ENCODE assay signal across 17 cellular contexts in the genomic region with DNA sequence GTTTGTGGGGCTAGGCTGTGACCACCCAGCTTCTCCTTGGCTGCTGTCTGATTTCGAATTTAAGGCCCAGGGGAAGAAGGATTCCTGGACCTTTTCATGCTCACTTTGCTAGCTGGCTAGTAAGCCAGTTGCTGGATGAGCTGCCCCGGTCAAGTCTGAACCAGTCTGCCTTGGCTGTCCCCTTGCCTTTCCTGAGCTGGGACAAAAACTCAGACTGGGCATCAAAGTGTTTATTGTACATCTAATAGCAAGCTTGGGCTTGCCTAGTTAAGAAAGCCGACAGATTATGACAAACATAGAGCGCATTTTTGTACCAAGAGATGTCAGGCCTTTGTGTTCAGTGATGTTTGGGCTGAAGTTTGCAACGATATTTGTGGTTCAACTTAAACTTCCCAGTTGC. TPM values are rescaled to one million over a fixed set of nuclear protein-coding genes. Genes with fewer than 3 reads are reported as not detected.
DNase-seq lines count a peak whose midpoint lies in the region; ATAC-seq and TF ChIP-seq lines count a peak whose summit lies in the region.
"Had no signal": no experiment of that assay in that cellular context is flagged by ENCODE, and none has a peak within 500 bp of the region (broad histone marks: within the 10 kb centered on the region; RNA-seq: fewer than 3 reads in every experiment).

No MANE protein-coding gene starts in this region.

- POLR2A ChIA-PET in Caco-2 (lab: Charles Lee) = no interaction called here

- H3K4me1 ChIP-seq in ES-I3 (ENCODE audit: insufficient read depth, low read length) (0 out of 2 replicates have a peak, but pooled peaks cover 4% of the 10 kb centered on the region), RWPE2 (ENCODE audit: insufficient read depth, poor library complexity, severe bottlenecking) (no peaks in the 10 kb centered on the region), neural progenitor cell (peaks cover 12% of the 10 kb centered on the region), Caco-2 (no peaks in the 10 kb centered on the region)

- H3K9ac ChIP-seq in ES-I3 (ENCODE audit: low read depth, low read length) = peak overlapping the region; percentile 38; the same call in 1 of the 2 replicates
- H3K9ac ChIP-seq in neural progenitor cell = no peak overlapping the region

- H3K4me2 ChIP-seq in neural progenitor cell = peak overlapping the region; percentile 100

- CTCF ChIA-PET in Caco-2 (lab: Charles Lee) = interaction anchor here (0.5 kb wide), 1 partner anchor 840 kb away, joined by 4 read pairs; no protein-coding TSS in a partner anchor

- intact Hi-C loops in Caco-2 (cut with micrococcal nuclease; ENCODE audit: unreplicated experiment) = no loop called here

- peaks cover 11% of the 10 kb centered on the region for H3K4me1 Mint-ChIP-seq in neural progenitor cell
- no peaks in the 10 kb centered on the region for H3K4me1 Mint-ChIP-seq in Caco-2 (ENCODE audit: low read depth, unreplicated experiment)
- H3K4me1 Mint-ChIP-seq: activated B cell treated with CpG ODN at 0.5 μM for 24 hours; activated CD4-positive, alpha-beta memory T cell treated with anti-CD3 and anti-CD28 coated beads, Interleukin-2, amount 10 ng/mL, durations not matched to agents 7 days and 5 days; CD4-positive, alpha-beta memory T cell; T-helper 17 cell had no signal

- H3K36me3 ChIP-seq in ES-I3 (ENCODE audit: insufficient read depth, low read length) (no peaks in the 10 kb centered on the region), RWPE2 (ENCODE audit: low read depth) (no peaks in the 10 kb centered on the region), neural progenitor cell (no peaks in the 10 kb centered on the region), Caco-2 (ENCODE audit: control insufficient read depth, insufficient read depth, low read length) (no peaks in the 10 kb centered on the region)

- H3K27ac Mint-ChIP-seq in neural progenitor cell = no peak overlapping the region
- no peak overlapping the region for H3K27ac Mint-ChIP-seq in Caco-2 (ENCODE audit: unreplicated experiment)
- H3K27ac Mint-ChIP-seq: activated B cell treated with CpG ODN at 0.5 μM for 24 hours; activated CD4-positive, alpha-beta memory T cell treated with anti-CD3 and anti-CD28 coated beads, Interleukin-2, amount 10 ng/mL, durations not matched to agents 7 days and 5 days; CD4-positive, alpha-beta memory T cell; T-helper 17 cell had no signal

- H3K4me3 Mint-ChIP-seq in neural progenitor cell (peak overlapping the region; percentile 88), Caco-2 (ENCODE audit: unreplicated experiment) (no peak overlapping the region)
- H3K4me3 Mint-ChIP-seq: activated B cell treated with CpG ODN at 0.5 μM for 24 hours; activated CD4-positive, alpha-beta memory T cell treated with anti-CD3 and anti-CD28 coated beads, Interleukin-2, amount 10 ng/mL, durations not matched to agents 7 days and 5 days; CD4-positive, alpha-beta memory T cell; T-helper 17 cell had no signal

- ATAC-seq in RWPE2 (ENCODE audit: low read depth) = 0 out of 3 replicates have a peak, but pooled peaks have one; percentile 17
- ATAC-seq in GM18909 (IDR thresholded peaks at IDR 0.05; ENCODE audit: poor library complexity, unreplicated experiment) = no peak
- ATAC-seq: T-helper 17 cell had no signal

- H3K27me3 Mint-ChIP-seq in neural progenitor cell (ENCODE audit: insufficient read depth, low read depth) = peaks cover 8% of the 10 kb centered on the region
- peaks cover 12% of the 10 kb centered on the region for H3K27me3 Mint-ChIP-seq in Caco-2 (ENCODE audit: insufficient read depth, unreplicated experiment)

- H3K4me3 ChIP-seq in RWPE2 (ENCODE audit: severe bottlenecking) (no peak overlapping the region), epithelial cell of esophagus (ENCODE audit: low read length) (no peak overlapping the region), neural progenitor cell (peak overlapping the region; percentile 69), Caco-2 (ENCODE audit: low read depth, low read length) (no peak overlapping the region)

- peaks cover 12% of the 10 kb centered on the region for H3F3A ChIP-seq in neural progenitor cell (ENCODE audit: low read depth)

- DNase-seq in RWPE2 (ENCODE audit: low spot score) (no peak), epithelial cell of esophagus (ENCODE audit: low read depth) (peak; percentile 73), neural progenitor cell (ENCODE audit: low spot score) (no peak), SIG-M5 (lab: John Stamatoyannopoulos, UW) (no peak), Caco-2 (no peak), cerebellar nuclear complex (lab: John Stamatoyannopoulos, UW) (no peak)
- DNase-seq: activated B cell treated with CpG ODN at 0.5 μM for 24 hours; activated CD4-positive, alpha-beta memory T cell treated with anti-CD3 and anti-CD28 coated beads, Interleukin-2, amount 10 ng/mL, durations not matched to agents 7 days and 5 days; activated naive CD4-positive, alpha-beta T cell treated with Interleukin-2 at 50 U/mL for 16 hours; CD4-positive, alpha-beta memory T cell; KG1; OCI-M1; T-helper 17 cell had no signal

- TF ChIP-seq CTCF in RWPE2 (IDR thresholded peaks at IDR 0.05; ENCODE audit: poor library complexity, severe bottlenecking) = no peak
- TF ChIP-seq CTCF in epithelial cell of esophagus (IDR thresholded peaks at IDR 0.05; ENCODE audit: insufficient read depth, low read depth, low read length, missing control alignments) = no peak
- TF ChIP-seq CTCF in neural progenitor cell (IDR thresholded peaks at IDR 0.05) = no peak
- TF ChIP-seq CTCF in Caco-2 (IDR thresholded peaks at IDR 0.05; ENCODE audit: insufficient read depth in 1 of 2, low read depth in 1 of 2, low read length in 1 of 2, severe bottlenecking in 1 of 2, unreplicated experiment in 1 of 2) = no peak

- no peaks in the 10 kb centered on the region for H3K9me3 ChIP-seq in ES-I3 (ENCODE audit: control insufficient read depth, insufficient read depth, low read length)
- H3K9me3 ChIP-seq in RWPE2 (ENCODE audit: severe bottlenecking) = no peaks in the 10 kb centered on the region
- no peaks in the 10 kb centered on the region for H3K9me3 ChIP-seq in neural progenitor cell (ENCODE audit: low read depth)
- H3K9me3 ChIP-seq in Caco-2 = 0 out of 2 replicates have a peak, but pooled peaks cover 3% of the 10 kb centered on the region

- H3K79me2 ChIP-seq in neural progenitor cell (ENCODE audit: low read depth) = no peaks in the 10 kb centered on the region

- H2AFZ ChIP-seq in neural progenitor cell (replicated peaks) = peak overlapping the region; percentile 98

- H3K27ac ChIP-seq in RWPE2 (ENCODE audit: poor library complexity, severe bottlenecking) = no peak overlapping the region
- no peak overlapping the region for H3K27ac ChIP-seq in neural progenitor cell

- H3K9me3 Mint-ChIP-seq in neural progenitor cell (peaks cover 6% of the 10 kb centered on the region), Caco-2 (ENCODE audit: unreplicated experiment) (no peaks in the 10 kb centered on the region)
- H3K9me3 Mint-ChIP-seq: activated B cell treated with CpG ODN at 0.5 μM for 24 hours; activated CD4-positive, alpha-beta memory T cell treated with anti-CD3 and anti-CD28 coated beads, Interleukin-2, amount 10 ng/mL, durations not matched to agents 7 days and 5 days had no signal

- no peaks in the 10 kb centered on the region for H4K20me1 ChIP-seq in neural progenitor cell (ENCODE audit: low read depth)

- BruUV-seq in Caco-2 (replicated peaks; lab: Mats Ljungman, UMichigan) = no TSS peak

- H3K36me3 Mint-ChIP-seq in neural progenitor cell (no peaks in the 10 kb centered on the region), Caco-2 (ENCODE audit: insufficient read depth, unreplicated experiment) (no peaks in the 10 kb centered on the region)
- H3K36me3 Mint-ChIP-seq: CD4-positive, alpha-beta memory T cell had no signal

- H3K27me3 ChIP-seq in RWPE2 (ENCODE audit: insufficient read depth, poor library complexity, severe bottlenecking) (peaks cover 59% of the 10 kb centered on the region), neural progenitor cell (peaks cover 37% of the 10 kb centered on the region), Caco-2 (replicated peaks; ENCODE audit: control insufficient read depth, insufficient read depth, low read length) (no peaks in the 10 kb centered on the region; the same call in 1 of the 2 replicates)

RNA-seq across cellular contexts. Expression of a gene that starts 0.8 kb away (rescaled TPM):
- 1.6 and 1.9 TPM in 2 replicates for total RNA-seq in neural progenitor cell (ENCODE audit: low replicate concordance)
- total RNA-seq in Caco-2 (2022) = not detected in 2 replicates
- total RNA-seq: activated B cell treated with CpG ODN at 0.5 μM for 24 hours; activated CD4-positive, alpha-beta memory T cell treated with anti-CD3 and anti-CD28 coated beads, Interleukin-2, amount 10 ng/mL, durations not matched to agents 7 days and 5 days; CD4-positive, alpha-beta memory T cell; left cardiac atrium; mononuclear cell; T-helper 17 cell had no signal
